ENCODE assay signal across 1 cellular context in genomic region chr3:182711261-182711683, GRCh38.
TF ChIP-seq lines count a peak whose summit lies in the region.

No MANE protein-coding gene starts in this region.

TF ChIP-seq in HepG2, 621 proteins besides CTCF, POLR2A, EP300 and RAD21 (continued from another document and continues in another):
- TF ChIP-seq ATF4 (CRISPR knock-in tag; IDR thresholded peaks at IDR 0.05) (peak in 1 of 2 experiments; percentile 44; a peak in 1 of 4 replicates), ESRRA (CRISPR knock-in tag; IDR thresholded peaks at IDR 0.05; ENCODE audit: low read depth) (peak; percentile 89), HMG20A (CRISPR knock-in tag; IDR thresholded peaks at IDR 0.05; ENCODE audit: borderline replicate concordance) (0 out of 2 replicates have a peak, but pooled peaks have one; percentile 52), ZNF335 (CRISPR knock-in tag; IDR thresholded peaks at IDR 0.05) (no peak), TEF (CRISPR knock-in tag; IDR thresholded peaks at IDR 0.05) (peak; percentile 84), ZMYM2 (CRISPR knock-in tag; IDR thresholded peaks at IDR 0.05) (peak; percentile 60; the same call in 1 of the 2 replicates), PBX3 (CRISPR knock-in tag; IDR thresholded peaks at IDR 0.05; ENCODE audit: borderline replicate concordance) (no peak), PCBP1 (IDR thresholded peaks at IDR 0.05; ENCODE audit: borderline replicate concordance, low read depth, low read length) (no peak), NCOA2 (CRISPR knock-in tag; IDR thresholded peaks at IDR 0.05) (peak; percentile 45), U2AF2 (IDR thresholded peaks at IDR 0.05; ENCODE audit: low read depth, low read length) (no peak), NCOR1 (IDR thresholded peaks at IDR 0.05; ENCODE audit: borderline replicate concordance, low read length) (peak; percentile 56; the same call in 1 of the 2 replicates), ZNF644 (CRISPR knock-in tag; IDR thresholded peaks at IDR 0.05; ENCODE audit: low read depth) (0 out of 2 replicates have a peak, but pooled peaks have one; percentile 43), DR1 (CRISPR knock-in tag; IDR thresholded peaks at IDR 0.05) (no peak), ZNF605 (CRISPR knock-in tag; IDR thresholded peaks at IDR 0.05) (no peak), RARG (CRISPR knock-in tag; IDR thresholded peaks at IDR 0.05; ENCODE audit: low read depth) (0 out of 2 replicates have a peak, but pooled peaks have one; percentile 43), SP2 (CRISPR knock-in tag; IDR thresholded peaks at IDR 0.05) (no peak), ZSCAN22 (CRISPR knock-in tag; IDR thresholded peaks at IDR 0.05) (no peak), PRDM10 (CRISPR knock-in tag; IDR thresholded peaks at IDR 0.05; ENCODE audit: low read depth) (no peak), ZBED4 (CRISPR knock-in tag; IDR thresholded peaks at IDR 0.05; ENCODE audit: borderline replicate concordance) (no peak), CEBPG (CRISPR knock-in tag; IDR thresholded peaks at IDR 0.05) (peak; percentile 73), HES4 (CRISPR knock-in tag; IDR thresholded peaks at IDR 0.05; ENCODE audit: borderline replicate concordance) (no peak), RCOR2 (CRISPR knock-in tag; IDR thresholded peaks at IDR 0.05) (0 out of 2 replicates have a peak, but pooled peaks have one; percentile 51), ZNF781 (CRISPR knock-in tag; IDR thresholded peaks at IDR 0.05; ENCODE audit: borderline replicate concordance, not compliant biosample characterization) (no peak), SAP130 (CRISPR knock-in tag; IDR thresholded peaks at IDR 0.05; ENCODE audit: low read depth) (peak; percentile 24; the same call in 1 of the 2 replicates), MAF1 (CRISPR knock-in tag; IDR thresholded peaks at IDR 0.05; ENCODE audit: borderline replicate concordance) (no peak), NR2F6 (IDR thresholded peaks at IDR 0.05) (no peak), NR2F6 (CRISPR knock-in tag; IDR thresholded peaks at IDR 0.05) (0 out of 2 replicates have a peak, but pooled peaks have one; percentile 19), ZC3H13 (CRISPR knock-in tag; IDR thresholded peaks at IDR 0.05) (no peak), KAT2B (IDR thresholded peaks at IDR 0.05; ENCODE audit: borderline replicate concordance, low read depth, low read length) (no peak), AFF4 (CRISPR knock-in tag; IDR thresholded peaks at IDR 0.05) (no peak), ZNF616 (CRISPR knock-in tag; IDR thresholded peaks at IDR 0.05; ENCODE audit: low read depth) (no peak), KLF11 (CRISPR knock-in tag; IDR thresholded peaks at IDR 0.05) (no peak), FIP1L1 (IDR thresholded peaks at IDR 0.05; ENCODE audit: borderline replicate concordance, insufficient read depth, low read depth, low read length) (no peak), ARID5B (CRISPR knock-in tag; IDR thresholded peaks at IDR 0.05) (peak; percentile 77), HNF4A (CRISPR knock-in tag; IDR thresholded peaks at IDR 0.05) (peak; percentile 94), ZFP62 (CRISPR knock-in tag; IDR thresholded peaks at IDR 0.05) (no peak), ZNF431 (CRISPR knock-in tag; IDR thresholded peaks at IDR 0.05; ENCODE audit: borderline replicate concordance, low read depth) (no peak), ZBTB4 (CRISPR knock-in tag; IDR thresholded peaks at IDR 0.05; ENCODE audit: borderline replicate concordance) (no peak), ELF3 (CRISPR knock-in tag; IDR thresholded peaks at IDR 0.05) (peak; percentile 94)
